2 cellular contexts compared by ENCODE assay signal in genomic region chr13:94063096-94063495, GRCh38.
TF ChIP-seq lines count a peak whose summit lies in the region.

No MANE protein-coding gene starts in this region.

TF ChIP-seq in SK-N-SH, 30 proteins besides CTCF, POLR2A, EP300 and RAD21 (continued from another document):
- TF ChIP-seq, protein P1, sequence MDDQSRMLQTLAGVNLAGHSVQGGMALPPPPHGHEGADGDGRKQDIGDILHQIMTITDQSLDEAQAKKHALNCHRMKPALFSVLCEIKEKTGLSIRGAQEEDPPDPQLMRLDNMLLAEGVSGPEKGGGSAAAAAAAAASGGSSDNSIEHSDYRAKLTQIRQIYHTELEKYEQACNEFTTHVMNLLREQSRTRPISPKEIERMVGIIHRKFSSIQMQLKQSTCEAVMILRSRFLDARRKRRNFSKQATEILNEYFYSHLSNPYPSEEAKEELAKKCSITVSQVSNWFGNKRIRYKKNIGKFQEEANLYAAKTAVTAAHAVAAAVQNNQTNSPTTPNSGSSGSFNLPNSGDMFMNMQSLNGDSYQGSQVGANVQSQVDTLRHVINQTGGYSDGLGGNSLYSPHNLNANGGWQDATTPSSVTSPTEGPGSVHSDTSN (IDR thresholded peaks at IDR 0.05): 0 out of 2 replicates have a peak, but pooled peaks have one; percentile 7

TF ChIP-seq in HepG2, 621 proteins besides CTCF, POLR2A, EP300 and RAD21 (continued from another document):
- TF ChIP-seq, protein P2, sequence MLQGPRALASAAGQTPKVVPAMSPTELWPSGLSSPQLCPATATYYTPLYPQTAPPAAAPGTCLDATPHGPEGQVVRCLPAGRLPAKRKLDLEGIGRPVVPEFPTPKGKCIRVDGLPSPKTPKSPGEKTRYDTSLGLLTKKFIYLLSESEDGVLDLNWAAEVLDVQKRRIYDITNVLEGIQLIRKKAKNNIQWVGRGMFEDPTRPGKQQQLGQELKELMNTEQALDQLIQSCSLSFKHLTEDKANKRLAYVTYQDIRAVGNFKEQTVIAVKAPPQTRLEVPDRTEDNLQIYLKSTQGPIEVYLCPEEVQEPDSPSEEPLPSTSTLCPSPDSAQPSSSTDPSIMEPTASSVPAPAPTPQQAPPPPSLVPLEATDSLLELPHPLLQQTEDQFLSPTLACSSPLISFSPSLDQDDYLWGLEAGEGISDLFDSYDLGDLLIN (CRISPR knock-in tag; IDR thresholded peaks at IDR 0.05; ENCODE audit: borderline replicate concordance): no peak
- TF ChIP-seq RFXAP (CRISPR knock-in tag; IDR thresholded peaks at IDR 0.05; ENCODE audit: borderline replicate concordance): no peak
